In the genomic region with DNA sequence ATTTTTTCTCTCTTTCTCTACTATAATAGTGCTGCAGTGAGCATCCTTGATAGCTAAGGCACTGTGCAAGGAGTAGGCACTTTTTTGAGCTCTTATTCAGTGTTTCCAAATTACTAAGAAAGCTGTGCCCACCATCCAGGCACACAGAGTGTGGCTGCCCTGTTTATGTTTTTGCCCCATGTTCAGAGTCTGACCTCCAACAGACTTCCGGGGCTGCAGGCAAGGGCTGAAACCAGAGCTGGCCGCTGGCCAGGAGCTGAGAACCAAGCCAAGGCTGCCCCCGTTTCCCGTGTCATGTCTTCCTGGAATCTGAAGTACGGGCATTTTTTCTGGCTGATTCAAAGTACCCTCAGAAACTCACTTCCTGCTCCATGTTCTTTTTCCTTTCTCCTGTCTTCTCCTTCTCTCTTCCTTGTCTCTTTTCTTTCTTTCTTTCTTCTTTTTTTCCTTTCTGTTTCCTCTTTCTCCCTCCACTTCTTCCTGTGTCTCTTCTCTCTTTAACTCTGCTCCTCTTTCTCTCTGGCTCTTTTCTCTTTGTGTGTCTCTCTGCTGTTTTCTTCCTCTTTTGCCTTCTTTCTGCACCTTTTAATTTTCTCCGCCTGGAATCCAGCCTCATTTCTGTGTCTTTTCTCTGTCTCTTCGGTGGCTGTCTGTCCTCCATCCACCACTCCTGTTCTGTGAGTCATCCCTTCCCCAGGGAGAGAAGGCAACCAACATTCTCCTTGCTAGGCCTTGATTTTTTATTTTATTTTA, we compare ENCODE assay signal across 1 cellular context.
TF ChIP-seq lines count a peak whose summit lies in the region.

No MANE protein-coding gene starts in this region.

TF ChIP-seq in IMR-90, 13 proteins besides CTCF, POLR2A, EP300 and RAD21:
- TF ChIP-seq NFE2L2 (IDR thresholded peaks at IDR 0.05; ENCODE audit: low read depth, low read length): no peak
- peak; percentile 59; the same call in 1 of the 2 replicates for TF ChIP-seq FOS (IDR thresholded peaks at IDR 0.05; ENCODE audit: low read depth, low read length)
- TF ChIP-seq MAZ (IDR thresholded peaks at IDR 0.05; ENCODE audit: borderline replicate concordance, low read depth, low read length): peak; percentile 43; the same call in 1 of the 2 replicates
TF ChIP-seq in IMR-90: peak in this region for 2.
